In genomic region chr12:5396541-5396940, GRCh38 we compare ENCODE assay signal across 20 cellular contexts.
"Had no signal": no experiment of that assay in that cellular context is flagged by ENCODE, and none has a peak within 500 bp of the region (broad histone marks: within the 10 kb centered on the region; RNA-seq: fewer than 3 reads in every experiment).

No MANE protein-coding gene starts in this region.

- DNase-seq: activated CD4-positive, alpha-beta memory T cell treated with anti-CD3 and anti-CD28 coated beads for 36 hours; activated CD4-positive, alpha-beta T cell treated with anti-CD3 and anti-CD28 coated beads, Interleukin-2, amount 10 ng/mL, durations not matched to agents 7 days and 5 days; activated CD4-positive, CD25-positive, alpha-beta regulatory T cell; activated CD8-positive, alpha-beta memory T cell treated with anti-CD3 and anti-CD28 coated beads for 24 hours; activated effector memory CD4-positive, alpha-beta T cell treated with anti-CD3 and anti-CD28 coated beads, Interleukin-2, amount 50 U/mL, for 16 hours; activated naive CD4-positive, alpha-beta T cell treated with Interleukin-2 at 50 U/mL for 16 hours; activated naive CD8-positive, alpha-beta T cell treated with anti-CD3 and anti-CD28 coated beads, Interleukin-2, amount 50 U/mL, for 24 hours; activated T-cell treated with anti-CD3 and anti-CD28 coated beads, Interleukin-2, amount 50 U/mL, for 4 hours; amniotic stem cell; body of pancreas; central memory CD4-positive, alpha-beta T cell; Karpas-422; MM.1S; NCI-H1436 treated with DMSO at 0.1 percent for 48 hours; NCI-H1930; NCI-H524 treated with DMSO at 0.1 percent for 48 hours; T-cell had no signal

- ATAC-seq: activated naive CD4-positive, alpha-beta T cell treated with anti-CD3 and anti-CD28 coated beads, Interleukin-2, amount 50 U/mL, for 72 hours; activated naive CD8-positive, alpha-beta T cell treated with anti-CD3 and anti-CD28 coated beads, Interleukin-2, amount 50 U/mL, for 24 hours; activated T-cell treated with anti-CD3 and anti-CD28 coated beads, Interleukin-2, amount 50 U/mL, for 4 hours; body of pancreas; Panc1; Right ventricle myocardium inferior; T-cell had no signal
